ENCODE assay signal across 2 cellular contexts in genomic region chr14:95530461-95531170, GRCh38.
TF ChIP-seq lines count a peak whose summit lies in the region.

No MANE protein-coding gene starts in this region.

TF ChIP-seq in HepG2, 621 proteins besides CTCF, POLR2A, EP300 and RAD21:
- no peak for TF ChIP-seq NONO (IDR thresholded peaks at IDR 0.05)
- TF ChIP-seq NONO (CRISPR knock-in tag; conservative IDR thresholded peaks at IDR 0.05): 0 out of 2 replicates have a peak, but pooled peaks have one; percentile 24
- TF ChIP-seq RBM22 (optimal IDR thresholded peaks at IDR 0.05; ENCODE audit: low read length): peak; percentile 27
- no peak for TF ChIP-seq ZFP37 (CRISPR knock-in tag; IDR thresholded peaks at IDR 0.05; ENCODE audit: borderline replicate concordance)
- peak; percentile 3; the same call in 1 of the 2 replicates for TF ChIP-seq POLR2AphosphoS5 (IDR thresholded peaks at IDR 0.05; ENCODE audit: low read depth, low read length)
- TF ChIP-seq SAP130 (CRISPR knock-in tag; IDR thresholded peaks at IDR 0.05; ENCODE audit: low read depth): no peak
- TF ChIP-seq, protein P1, sequence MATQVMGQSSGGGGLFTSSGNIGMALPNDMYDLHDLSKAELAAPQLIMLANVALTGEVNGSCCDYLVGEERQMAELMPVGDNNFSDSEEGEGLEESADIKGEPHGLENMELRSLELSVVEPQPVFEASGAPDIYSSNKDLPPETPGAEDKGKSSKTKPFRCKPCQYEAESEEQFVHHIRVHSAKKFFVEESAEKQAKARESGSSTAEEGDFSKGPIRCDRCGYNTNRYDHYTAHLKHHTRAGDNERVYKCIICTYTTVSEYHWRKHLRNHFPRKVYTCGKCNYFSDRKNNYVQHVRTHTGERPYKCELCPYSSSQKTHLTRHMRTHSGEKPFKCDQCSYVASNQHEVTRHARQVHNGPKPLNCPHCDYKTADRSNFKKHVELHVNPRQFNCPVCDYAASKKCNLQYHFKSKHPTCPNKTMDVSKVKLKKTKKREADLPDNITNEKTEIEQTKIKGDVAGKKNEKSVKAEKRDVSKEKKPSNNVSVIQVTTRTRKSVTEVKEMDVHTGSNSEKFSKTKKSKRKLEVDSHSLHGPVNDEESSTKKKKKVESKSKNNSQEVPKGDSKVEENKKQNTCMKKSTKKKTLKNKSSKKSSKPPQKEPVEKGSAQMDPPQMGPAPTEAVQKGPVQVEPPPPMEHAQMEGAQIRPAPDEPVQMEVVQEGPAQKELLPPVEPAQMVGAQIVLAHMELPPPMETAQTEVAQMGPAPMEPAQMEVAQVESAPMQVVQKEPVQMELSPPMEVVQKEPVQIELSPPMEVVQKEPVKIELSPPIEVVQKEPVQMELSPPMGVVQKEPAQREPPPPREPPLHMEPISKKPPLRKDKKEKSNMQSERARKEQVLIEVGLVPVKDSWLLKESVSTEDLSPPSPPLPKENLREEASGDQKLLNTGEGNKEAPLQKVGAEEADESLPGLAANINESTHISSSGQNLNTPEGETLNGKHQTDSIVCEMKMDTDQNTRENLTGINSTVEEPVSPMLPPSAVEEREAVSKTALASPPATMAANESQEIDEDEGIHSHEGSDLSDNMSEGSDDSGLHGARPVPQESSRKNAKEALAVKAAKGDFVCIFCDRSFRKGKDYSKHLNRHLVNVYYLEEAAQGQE (IDR thresholded peaks at IDR 0.05; ENCODE audit: borderline replicate concordance in 1 of 2, low read depth in 1 of 2, low read length in 2 of 2): no peak
- TF ChIP-seq ZFP36L1 (CRISPR knock-in tag; IDR thresholded peaks at IDR 0.05): no peak
- TF ChIP-seq POLR2G (IDR thresholded peaks at IDR 0.05; ENCODE audit: low read depth, low read length): 0 out of 2 replicates have a peak, but pooled peaks have one; percentile 16

TF ChIP-seq in HEK293T, 16 proteins besides CTCF, POLR2A, EP300 and RAD21:
- TF ChIP-seq TARDBP (IDR thresholded peaks at IDR 0.05): no peak
- no peak for TF ChIP-seq ZNF384 (IDR thresholded peaks at IDR 0.05)
- no peak for TF ChIP-seq FOXA1 (IDR thresholded peaks at IDR 0.05)
- no peak for TF ChIP-seq ARNT (IDR thresholded peaks at IDR 0.05)
- TF ChIP-seq FOXM1 (IDR thresholded peaks at IDR 0.05; ENCODE audit: borderline replicate concordance): no peak
- no peak for TF ChIP-seq FOXK2 (IDR thresholded peaks at IDR 0.05)
- TF ChIP-seq ELF4 (IDR thresholded peaks at IDR 0.05): no peak
- no peak for TF ChIP-seq L3MBTL2 (conservative IDR thresholded peaks at IDR 0.05)
TF ChIP-seq in HEK293T: peak in this region for 0.
